Comparison of ENCODE assay signal across 9 cellular contexts in the genomic region with DNA sequence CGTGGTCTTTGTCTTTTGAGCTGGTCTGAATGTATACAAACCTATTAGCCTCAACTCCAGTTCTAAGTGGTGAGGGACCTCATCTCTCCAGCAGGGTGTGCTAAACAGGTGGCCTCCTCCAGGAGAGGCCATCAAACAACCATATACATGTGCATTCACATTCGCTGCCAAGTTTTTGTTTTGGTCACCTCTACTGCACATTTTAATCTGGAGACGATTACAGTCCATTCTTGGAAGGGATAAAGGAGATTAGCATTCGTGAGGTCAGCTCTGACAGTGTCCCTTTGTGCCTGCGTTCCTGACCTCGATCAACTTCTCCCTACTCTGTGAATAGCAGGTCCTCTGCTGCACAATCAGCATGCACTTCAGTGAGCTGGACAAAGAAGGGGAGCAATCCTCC.
DNase-seq lines count a peak whose midpoint lies in the region; ATAC-seq and TF ChIP-seq lines count a peak whose summit lies in the region.
"Had no signal": no experiment of that assay in that cellular context is flagged by ENCODE, and none has a peak within 500 bp of the region (broad histone marks: within the 10 kb centered on the region; RNA-seq: fewer than 3 reads in every experiment).

No MANE protein-coding gene starts in this region.

- H3K4me1 ChIP-seq in naive thymus-derived CD4-positive, alpha-beta T cell (ENCODE audit: control insufficient read depth in 2 of 2, insufficient read depth in 2 of 2, low read length in 2 of 2) = no peaks in the 10 kb centered on the region

- ATAC-seq in GM21526 (IDR thresholded peaks at IDR 0.05; ENCODE audit: low FRiP score, unreplicated experiment) (peak; percentile 71), esophagus mucosa (peak; percentile 39), GM19397 (IDR thresholded peaks at IDR 0.05; ENCODE audit: unreplicated experiment) (no peak)
- ATAC-seq in naive thymus-derived CD4-positive, alpha-beta T cell = no peak

- no peaks in the 10 kb centered on the region for H3K4me1 Mint-ChIP-seq in naive thymus-derived CD4-positive, alpha-beta T cell

- no peaks in the 10 kb centered on the region for H3K36me3 ChIP-seq in naive thymus-derived CD4-positive, alpha-beta T cell (ENCODE audit: control insufficient read depth in 2 of 3, insufficient read depth in 3 of 3, low read length in 3 of 3)

- CTCF ChIA-PET in naive thymus-derived CD4-positive, alpha-beta T cell (lab: Charles Lee) = no interaction called here

- H3K36me3 Mint-ChIP-seq in naive thymus-derived CD4-positive, alpha-beta T cell = no peaks in the 10 kb centered on the region

- POLR2A ChIA-PET in naive thymus-derived CD4-positive, alpha-beta T cell (lab: Charles Lee) = no interaction called here

- H3K27me3 ChIP-seq in naive thymus-derived CD4-positive, alpha-beta T cell (ENCODE audit: control insufficient read depth in 2 of 2, insufficient read depth in 2 of 2, low read length in 2 of 2) = no peaks in the 10 kb centered on the region

- H3K9me3 Mint-ChIP-seq in naive thymus-derived CD4-positive, alpha-beta T cell = peaks cover 0 to 5% (median 0%) of the 10 kb centered on the region in 11 donors

- intact Hi-C loops in naive thymus-derived CD4-positive, alpha-beta T cell (cut with micrococcal nuclease) = loop anchor here in 1 of 2 donors (1.0 kb wide), 1 partner anchor 81 kb away; no protein-coding TSS in a partner anchor

- H3K27me3 Mint-ChIP-seq in naive thymus-derived CD4-positive, alpha-beta T cell = peaks cover 0 to 11% (median 2%) of the 10 kb centered on the region in 5 donors

- H3K27ac Mint-ChIP-seq in naive thymus-derived CD4-positive, alpha-beta T cell = no peak overlapping the region

- H3K4me3 Mint-ChIP-seq in naive thymus-derived CD4-positive, alpha-beta T cell = no peak overlapping the region

- TF ChIP-seq CTCF in retinal pigment epithelial cell (conservative IDR thresholded peaks at IDR 0.05; ENCODE audit: low read depth, low read length) = peak; percentile 81

- peak; percentile 6 for DNase-seq in COR-L47 (lab: John Stamatoyannopoulos, UW)
- DNase-seq in M059J (ENCODE audit: low read depth) = peak; percentile 22
- peak; percentile 78 for DNase-seq in retinal pigment epithelial cell (ENCODE audit: low read depth)
- DNase-seq in naive thymus-derived CD4-positive, alpha-beta T cell = no peak
- DNase-seq in NCI-H1694 treated with DMSO at 0.1 percent for 48 hours (lab: John Stamatoyannopoulos, UW) = no peak

- H3K9me3 ChIP-seq in naive thymus-derived CD4-positive, alpha-beta T cell (ENCODE audit: control insufficient read depth in 2 of 3, low read length in 3 of 3) = no peaks in the 10 kb centered on the region

- no peak overlapping the region for H3K27ac ChIP-seq in naive thymus-derived CD4-positive, alpha-beta T cell (ENCODE audit: low read depth, low read length)
- H3K27ac ChIP-seq: epithelial cell of prostate had no signal

- H3K4me3 ChIP-seq in retinal pigment epithelial cell (ENCODE audit: low read length) = no peak overlapping the region
- no peak overlapping the region for H3K4me3 ChIP-seq in naive thymus-derived CD4-positive, alpha-beta T cell (ENCODE audit: low read length)

Comparison
In these comparisons a context has a peak if more than half of its experiments do, and no peak if none do; other contexts are left out.
1. DNase-seq: peak in COR-L47 (single experiment), M059J (single experiment) and retinal pigment epithelial cell (single experiment); none in naive thymus-derived CD4-positive, alpha-beta T cell (0 of 9) and NCI-H1694 treated with DMSO at 0.1 percent for 48 hours (single experiment).
2. ATAC-seq: peak in GM21526 (single experiment) and esophagus mucosa (single experiment); none in GM19397 (single experiment) and naive thymus-derived CD4-positive, alpha-beta T cell (single experiment).